In the genomic region with DNA sequence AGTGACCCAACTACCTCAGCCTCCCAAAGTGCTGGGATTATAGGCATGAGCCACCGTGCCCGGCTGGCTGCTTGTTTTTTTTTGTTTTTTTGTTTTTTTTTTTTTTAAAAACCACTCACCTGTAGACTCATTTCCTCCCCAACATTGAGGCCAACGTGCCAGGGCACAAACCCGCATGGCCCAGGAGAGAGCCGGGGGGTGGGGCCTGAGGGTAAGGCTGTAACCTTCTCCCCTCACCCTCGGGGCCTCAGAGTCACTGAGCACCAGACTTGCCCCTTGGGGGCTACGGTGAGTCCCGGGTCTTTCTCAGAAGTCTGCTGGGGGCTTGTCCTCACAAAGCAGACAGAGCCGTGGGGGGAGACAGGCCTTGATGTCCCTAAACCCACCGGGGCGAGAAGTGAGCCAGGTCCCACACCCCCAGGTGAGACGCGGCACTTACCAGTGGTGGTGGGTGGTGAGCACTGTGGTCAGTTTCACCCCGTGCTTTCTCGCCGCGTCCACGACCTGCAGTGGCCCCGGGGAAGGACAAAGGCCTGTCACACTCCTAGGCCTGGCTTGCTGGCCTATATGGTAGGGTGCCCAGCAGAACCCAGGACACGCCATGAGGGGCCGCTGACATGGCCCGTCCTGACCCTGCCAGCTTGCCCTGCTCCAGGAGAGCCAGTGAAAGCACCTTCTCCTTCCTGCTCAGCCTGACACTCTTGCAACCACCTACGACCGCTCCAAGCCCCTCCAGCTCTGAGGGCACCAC, we compare ENCODE assay signal across 1 cellular context.
A peak's percentile ranks its signal among the peaks of the same experiment; 100 is the strongest.
TF ChIP-seq lines count a peak whose summit lies in the region.

No MANE protein-coding gene starts in this region.

TF ChIP-seq in HepG2, 621 proteins besides CTCF, POLR2A, EP300 and RAD21:
- peak; percentile 14; the same call in 1 of the 2 replicates for TF ChIP-seq MTA1 (CRISPR knock-in tag; IDR thresholded peaks at IDR 0.05; ENCODE audit: borderline replicate concordance)
- no peak for TF ChIP-seq GMEB1 (CRISPR knock-in tag; IDR thresholded peaks at IDR 0.05; ENCODE audit: borderline replicate concordance)
- peak; percentile 46 for TF ChIP-seq AGO2 (optimal IDR thresholded peaks at IDR 0.05; ENCODE audit: low read depth, low read length)
